ENCODE assay signal across 26 cellular contexts in genomic region chr6:147040041-147040440, GRCh38.
DNase-seq lines count a peak whose midpoint lies in the region; ATAC-seq and TF ChIP-seq lines count a peak whose summit lies in the region.
"Had no signal": no experiment of that assay in that cellular context is flagged by ENCODE, and none has a peak within 500 bp of the region (broad histone marks: within the 10 kb centered on the region; RNA-seq: fewer than 3 reads in every experiment).

No MANE protein-coding gene starts in this region.

- no peaks in the 10 kb centered on the region for H3K9me2 ChIP-seq in neural cell (ENCODE audit: insufficient read depth, low read length)
- H3K9me2 ChIP-seq: SK-N-SH had no signal

- no peak for ATAC-seq in HG03469 (IDR thresholded peaks at IDR 0.05; ENCODE audit: unreplicated experiment)
- ATAC-seq: A549, left lung, T-helper 17 cell had no signal

- intact Hi-C loops in dorsolateral prefrontal cortex (cut with DNase I) = loop anchor here in 1 of 2 donors (10.0 kb wide), 1 partner anchor 75 kb away; no protein-coding TSS in a partner anchor

- H3F3A ChIP-seq in neural cell (ENCODE audit: insufficient read depth, low read length, poor library complexity, severe bottlenecking) = no peaks in the 10 kb centered on the region

- no peak overlapping the region for H2AFZ ChIP-seq in neural cell (ENCODE audit: low read depth, low read length)

- H3K9me3 ChIP-seq in neural cell (ENCODE audit: low read length) = no peaks in the 10 kb centered on the region

- no peaks in the 10 kb centered on the region for H3K36me3 ChIP-seq in neural cell (ENCODE audit: insufficient read depth, low read length)
- H3K36me3 ChIP-seq: left lung, tibial nerve had no signal

- H3K4me3 ChIP-seq in AG09309 (ENCODE audit: control insufficient read depth, low read depth, low read length) (no peak overlapping the region), dorsolateral prefrontal cortex (no peak overlapping the region), neural cell (ENCODE audit: low read length) (peak overlapping the region; percentile 15)
- H3K4me3 ChIP-seq: A549, left lung, skin epidermis, tibial nerve had no signal

- no peak for TF ChIP-seq RAD21 in neural cell (conservative IDR thresholded peaks at IDR 0.05)

- H3K27me3 ChIP-seq in dorsolateral prefrontal cortex (no peaks in the 10 kb centered on the region), neural cell (ENCODE audit: insufficient read depth, low read depth, low read length) (no peaks in the 10 kb centered on the region)
- H3K27me3 ChIP-seq: left lung, tibial nerve had no signal

- TF ChIP-seq EP300 in neural cell (conservative IDR thresholded peaks at IDR 0.05; ENCODE audit: poor library complexity, severe bottlenecking) = no peak

- no peaks in the 10 kb centered on the region for H4K20me1 ChIP-seq in neural cell (ENCODE audit: insufficient read depth)

- TF ChIP-seq CTCF in AG09309 (IDR thresholded peaks at IDR 0.05; ENCODE audit: control insufficient read depth, insufficient read depth, low read depth, low read length, missing control alignments) = no peak
- no peak for TF ChIP-seq CTCF in dorsolateral prefrontal cortex (IDR thresholded peaks at IDR 0.05 in 54 of 56, conservative IDR thresholded peaks at IDR 0.05 in 2 of 56; ENCODE audit: low read depth in 1 of 56, partially characterized antibody in 56 of 56)
- TF ChIP-seq CTCF in neural cell (IDR thresholded peaks at IDR 0.05; ENCODE audit: poor library complexity, severe bottlenecking) = no peak

- H3K4me2 ChIP-seq in neural cell (ENCODE audit: low read length) = no peak overlapping the region
- H3K4me2 ChIP-seq: A549, SK-N-SH had no signal

- peak overlapping the region in 35 of 59 donors; percentile 1 to 87 (median 59) for H3K27ac ChIP-seq in dorsolateral prefrontal cortex
- no peak overlapping the region for H3K27ac ChIP-seq in neural cell (ENCODE audit: low read length)
- H3K27ac ChIP-seq: left lung, tibial nerve had no signal

- no peak overlapping the region for H3K9ac ChIP-seq in neural cell (ENCODE audit: low read length)
- H3K9ac ChIP-seq: SK-N-SH had no signal

- peak; percentile 70 for DNase-seq in AG09309 (ENCODE audit: low read depth)
- peak; percentile 30 for DNase-seq in LHCN-M2 (ENCODE audit: low read depth)
- no peak for DNase-seq in dorsolateral prefrontal cortex
- no peak for DNase-seq in NCI-H2171 treated with DMSO at 0.1 percent for 48 hours (lab: John Stamatoyannopoulos, UW)
- no peak for DNase-seq in KG1 (lab: John Stamatoyannopoulos, UW)
- no peak for DNase-seq in mucosa of gallbladder (ENCODE audit: low spot score)
- DNase-seq: activated effector memory CD4-positive, alpha-beta T cell treated with Interleukin-2 at 50 U/mL for 16 hours; activated naive CD8-positive, alpha-beta T cell treated with anti-CD3 and anti-CD28 coated beads for 36 hours; DND-41; HFFc6; hippocampal formation; left lung; mesendoderm; naive B cell; NCI-H146; NCI-H2107; NCI-H446; NCI-H82; SK-N-SH; stimulated activated CD4-positive, alpha-beta T cell treated with anti-CD3 and anti-CD28 coated beads, Interleukin-2, amount 100 ng/mL, for 24 hours; T-helper 17 cell had no signal

- no peaks in the 10 kb centered on the region for H3K79me2 ChIP-seq in neural cell (replicated peaks; ENCODE audit: insufficient read depth, low read length)

TF ChIP-seq in neural cell, 6 proteins besides CTCF, POLR2A, EP300 and RAD21:
- TF ChIP-seq, protein P1, sequence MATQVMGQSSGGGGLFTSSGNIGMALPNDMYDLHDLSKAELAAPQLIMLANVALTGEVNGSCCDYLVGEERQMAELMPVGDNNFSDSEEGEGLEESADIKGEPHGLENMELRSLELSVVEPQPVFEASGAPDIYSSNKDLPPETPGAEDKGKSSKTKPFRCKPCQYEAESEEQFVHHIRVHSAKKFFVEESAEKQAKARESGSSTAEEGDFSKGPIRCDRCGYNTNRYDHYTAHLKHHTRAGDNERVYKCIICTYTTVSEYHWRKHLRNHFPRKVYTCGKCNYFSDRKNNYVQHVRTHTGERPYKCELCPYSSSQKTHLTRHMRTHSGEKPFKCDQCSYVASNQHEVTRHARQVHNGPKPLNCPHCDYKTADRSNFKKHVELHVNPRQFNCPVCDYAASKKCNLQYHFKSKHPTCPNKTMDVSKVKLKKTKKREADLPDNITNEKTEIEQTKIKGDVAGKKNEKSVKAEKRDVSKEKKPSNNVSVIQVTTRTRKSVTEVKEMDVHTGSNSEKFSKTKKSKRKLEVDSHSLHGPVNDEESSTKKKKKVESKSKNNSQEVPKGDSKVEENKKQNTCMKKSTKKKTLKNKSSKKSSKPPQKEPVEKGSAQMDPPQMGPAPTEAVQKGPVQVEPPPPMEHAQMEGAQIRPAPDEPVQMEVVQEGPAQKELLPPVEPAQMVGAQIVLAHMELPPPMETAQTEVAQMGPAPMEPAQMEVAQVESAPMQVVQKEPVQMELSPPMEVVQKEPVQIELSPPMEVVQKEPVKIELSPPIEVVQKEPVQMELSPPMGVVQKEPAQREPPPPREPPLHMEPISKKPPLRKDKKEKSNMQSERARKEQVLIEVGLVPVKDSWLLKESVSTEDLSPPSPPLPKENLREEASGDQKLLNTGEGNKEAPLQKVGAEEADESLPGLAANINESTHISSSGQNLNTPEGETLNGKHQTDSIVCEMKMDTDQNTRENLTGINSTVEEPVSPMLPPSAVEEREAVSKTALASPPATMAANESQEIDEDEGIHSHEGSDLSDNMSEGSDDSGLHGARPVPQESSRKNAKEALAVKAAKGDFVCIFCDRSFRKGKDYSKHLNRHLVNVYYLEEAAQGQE (IDR thresholded peaks at IDR 0.05; ENCODE audit: borderline replicate concordance) = no peak
- no peak for TF ChIP-seq SMC3 (conservative IDR thresholded peaks at IDR 0.05; ENCODE audit: poor library complexity)
- TF ChIP-seq TAF1 (IDR thresholded peaks at IDR 0.05; ENCODE audit: low read depth) = no peak
- no peak for TF ChIP-seq MXI1 (conservative IDR thresholded peaks at IDR 0.05; ENCODE audit: poor library complexity, severe bottlenecking)
- no peak for TF ChIP-seq EZH2 (IDR thresholded peaks at IDR 0.05; ENCODE audit: borderline replicate concordance, insufficient read depth, low read length, poor library complexity, severe bottlenecking)
- TF ChIP-seq POLR2AphosphoS5 (IDR thresholded peaks at IDR 0.05) = no peak

Comparison
In these comparisons a context has a peak if more than half of its experiments do, and no peak if none do; other contexts are left out.
1. DNase-seq: peak in AG09309 (single experiment) and LHCN-M2 (single experiment); none in dorsolateral prefrontal cortex (0 of 10), NCI-H2171 treated with DMSO at 0.1 percent for 48 hours (single experiment), KG1 (single experiment) and mucosa of gallbladder (single experiment).